1 cellular context compared by ENCODE assay signal in genomic region chr1:113947388-113948107, GRCh38.
TF ChIP-seq lines count a peak whose summit lies in the region.

No MANE protein-coding gene starts in this region.

TF ChIP-seq in HepG2, 621 proteins besides CTCF, POLR2A, EP300 and RAD21:
- TF ChIP-seq MED13 (CRISPR knock-in tag; IDR thresholded peaks at IDR 0.05) (peak; percentile 5; the same call in 1 of the 2 replicates), AHDC1 (CRISPR knock-in tag; IDR thresholded peaks at IDR 0.05; ENCODE audit: borderline replicate concordance) (no peak), POGK (CRISPR knock-in tag; conservative IDR thresholded peaks at IDR 0.05) (no peak)
